2 cellular contexts compared by ENCODE assay signal in genomic region chr14:104702106-104702505, GRCh38.
A peak's percentile ranks its signal among the peaks of the same experiment; 100 is the strongest.
TF ChIP-seq lines count a peak whose summit lies in the region.

No MANE protein-coding gene starts in this region.

TF ChIP-seq in K562, 482 proteins besides CTCF, POLR2A, EP300 and RAD21:
- TF ChIP-seq ZBTB33 (CRISPR knock-in tag; IDR thresholded peaks at IDR 0.05) (peak; percentile 85), CUX1 (CRISPR knock-in tag; IDR thresholded peaks at IDR 0.05) (no peak), EHMT2 (IDR thresholded peaks at IDR 0.05) (no peak)
TF ChIP-seq in K562: peak in this region for 1.

TF ChIP-seq in HEK293T, 16 proteins besides CTCF, POLR2A, EP300 and RAD21 (continued from another document):
- no peak for TF ChIP-seq LEF1 (IDR thresholded peaks at IDR 0.05; ENCODE audit: borderline replicate concordance)
- TF ChIP-seq FOXM1 (IDR thresholded peaks at IDR 0.05; ENCODE audit: borderline replicate concordance): no peak
- no peak for TF ChIP-seq FOXK2 (IDR thresholded peaks at IDR 0.05)
- TF ChIP-seq CTBP1 (IDR thresholded peaks at IDR 0.05; ENCODE audit: borderline replicate concordance): no peak
